In genomic region chr19:611506-611869, GRCh38 we compare ENCODE assay signal across 8 cellular contexts. TPM values are rescaled to one million over a fixed set of nuclear protein-coding genes. Genes with fewer than 3 reads are reported as not detected.
DNase-seq lines count a peak whose midpoint lies in the region; ATAC-seq, FAIRE-seq and TF ChIP-seq lines count a peak whose summit lies in the region.

No MANE protein-coding gene starts in this region.

- peaks cover 7 to 18% (median 8%) of the 10 kb centered on the region in 3 donors for H3K4me1 Mint-ChIP-seq in naive B cell

- H3K27ac Mint-ChIP-seq in naive B cell, result peak overlapping the region in 1 of 6 donors; percentile 57

- H3K27me3 Mint-ChIP-seq in naive B cell, result peaks cover 4 to 8% (median 6%) of the 10 kb centered on the region in 3 donors

- H3K4me3 ChIP-seq in AG04449 (ENCODE audit: low read depth, low read length), result no peak overlapping the region

- no peaks in the 10 kb centered on the region for H3K9me3 Mint-ChIP-seq in naive B cell

- TF ChIP-seq POLR2A in GM12891 (IDR thresholded peaks at IDR 0.05; ENCODE audit: low read depth, low read length), result no peak

- POLR2A ChIA-PET in AG04449 (lab: Yijun Ruan, JAX), result interaction anchor here (0.6 to 1.0 kb wide), 2 partner anchors 25 to 1929 kb away, joined by 3 read pairs; no protein-coding TSS in a partner anchor

- H3K36me3 Mint-ChIP-seq in naive B cell, result peaks cover 0 to 3% of the 10 kb centered on the region in 2 donors

- CTCF ChIA-PET in AG04449 (lab: Yijun Ruan, JAX), result interaction anchor here (1.3 to 2.6 kb wide), 2 partner anchors 27 to 101 kb away, joined by 3 to 11 read pairs; no protein-coding TSS in a partner anchor

- DNase-seq in AG04449 (ENCODE audit: low read depth, low spot score), result peak; percentile 96
- peak; percentile 73 for DNase-seq in NCI-H2107 treated with DMSO at 0.1 percent for 48 hours (lab: John Stamatoyannopoulos, UW; ENCODE audit: unreplicated experiment)
- peak; percentile 56 for DNase-seq in activated gamma-delta T cell treated with anti-CD3 and anti-CD28 coated beads, Interleukin-2, amount 50 U/mL, for 16 hours (ENCODE audit: low read depth)
- no peak for DNase-seq in naive B cell
- no peak for DNase-seq in GM19239 (ENCODE audit: insufficient read length, low spot score)
- no peak for DNase-seq in GM12891 (ENCODE audit: insufficient read length, low spot score)
- no peak for DNase-seq in middle frontal gyrus (ENCODE audit: extremely low spot score, low spot score)

- no peak for ATAC-seq in naive B cell (ENCODE audit: low read depth in 2 of 2)
- ATAC-seq in esophagus mucosa, result no peak

- peak overlapping the region in 7 of 8 donors; percentile 42 to 89 (median 81) for H3K4me3 Mint-ChIP-seq in naive B cell

- no peak for TF ChIP-seq CTCF in AG04449 (IDR thresholded peaks at IDR 0.05; ENCODE audit: insufficient read depth, low read length, missing control alignments)

- FAIRE-seq in GM19239 (lab: Jason Lieb, UNC), result no peak
- no peak for FAIRE-seq in GM12891 (lab: Jason Lieb, UNC)

TF ChIP-seq in GM12891, 5 proteins besides CTCF, POLR2A, EP300 and RAD21:
- TF ChIP-seq PAX5 (IDR thresholded peaks at IDR 0.05; ENCODE audit: insufficient read depth, low read length, severe bottlenecking) (no peak), SPI1 (IDR thresholded peaks at IDR 0.05; ENCODE audit: low read depth, low read length) (no peak), POLR2AphosphoS5 (IDR thresholded peaks at IDR 0.05; ENCODE audit: low read depth, low read length) (no peak), POU2F2 (IDR thresholded peaks at IDR 0.05; ENCODE audit: low read depth, low read length) (no peak)

RNA-seq across cellular contexts. Expression of gene HCN2, which starts 21.8 kb away (rescaled TPM):
- not detected for polyA plus RNA-seq in naive B cell (ENCODE audit: low read depth in 6 of 6)
- 0.80 TPM for polyA plus RNA-seq in GM12891 (2012; ENCODE audit: low read depth, missing spikeins)
- total RNA-seq in esophagus mucosa, result 0.48 TPM

RNA-seq across cellular contexts. Expression of gene POLRMT, which starts 21.8 kb away (rescaled TPM):
- polyA plus RNA-seq in naive B cell (ENCODE audit: low read depth in 6 of 6), result 10 to 100 TPM; 12.1 to 56.8 (median 34.4) TPM
- 33.5 TPM for polyA plus RNA-seq in GM12891 (2012; ENCODE audit: low read depth, missing spikeins)
- 24.5 TPM for total RNA-seq in esophagus mucosa

RNA-seq across cellular contexts. Expression of gene FGF22, which starts 28.2 kb away (rescaled TPM):
- not detected for polyA plus RNA-seq in naive B cell (ENCODE audit: low read depth in 6 of 6)
- 0.09 TPM for polyA plus RNA-seq in GM12891 (2012; ENCODE audit: low read depth, missing spikeins)
- total RNA-seq in esophagus mucosa, result 0.12 TPM

RNA-seq across cellular contexts. Expression of gene BSG, which starts 39.1 kb away (rescaled TPM):
- polyA plus RNA-seq in naive B cell (ENCODE audit: low read depth in 6 of 6), result 100 to 1,000 TPM; 205 to 270 (median 235) TPM
- polyA plus RNA-seq in GM12891 (2012; ENCODE audit: low read depth, missing spikeins), result 184 TPM
- total RNA-seq in esophagus mucosa, result 320 TPM

RNA-seq across cellular contexts. Expression of gene RNF126, which starts 51.5 kb away (rescaled TPM):
- 10 to 100 TPM; 51.0 to 72.4 (median 59.1) TPM for polyA plus RNA-seq in naive B cell (ENCODE audit: low read depth in 6 of 6)
- polyA plus RNA-seq in GM12891 (2012; ENCODE audit: low read depth, missing spikeins), result 45.1 TPM
- 53.0 TPM for total RNA-seq in esophagus mucosa

Comparison
In these comparisons a context has a peak if more than half of its experiments do, and no peak if none do; other contexts are left out.
1. DNase-seq: peak in AG04449 (single experiment), NCI-H2107 treated with DMSO at 0.1 percent for 48 hours (single experiment) and activated gamma-delta T cell treated with anti-CD3 and anti-CD28 coated beads, Interleukin-2, amount 50 U/mL, for 16 hours (single experiment); none in naive B cell (single experiment), GM19239 (single experiment), GM12891 (single experiment) and middle frontal gyrus (single experiment).